ENCODE assay signal across 1 cellular context in the genomic region with DNA sequence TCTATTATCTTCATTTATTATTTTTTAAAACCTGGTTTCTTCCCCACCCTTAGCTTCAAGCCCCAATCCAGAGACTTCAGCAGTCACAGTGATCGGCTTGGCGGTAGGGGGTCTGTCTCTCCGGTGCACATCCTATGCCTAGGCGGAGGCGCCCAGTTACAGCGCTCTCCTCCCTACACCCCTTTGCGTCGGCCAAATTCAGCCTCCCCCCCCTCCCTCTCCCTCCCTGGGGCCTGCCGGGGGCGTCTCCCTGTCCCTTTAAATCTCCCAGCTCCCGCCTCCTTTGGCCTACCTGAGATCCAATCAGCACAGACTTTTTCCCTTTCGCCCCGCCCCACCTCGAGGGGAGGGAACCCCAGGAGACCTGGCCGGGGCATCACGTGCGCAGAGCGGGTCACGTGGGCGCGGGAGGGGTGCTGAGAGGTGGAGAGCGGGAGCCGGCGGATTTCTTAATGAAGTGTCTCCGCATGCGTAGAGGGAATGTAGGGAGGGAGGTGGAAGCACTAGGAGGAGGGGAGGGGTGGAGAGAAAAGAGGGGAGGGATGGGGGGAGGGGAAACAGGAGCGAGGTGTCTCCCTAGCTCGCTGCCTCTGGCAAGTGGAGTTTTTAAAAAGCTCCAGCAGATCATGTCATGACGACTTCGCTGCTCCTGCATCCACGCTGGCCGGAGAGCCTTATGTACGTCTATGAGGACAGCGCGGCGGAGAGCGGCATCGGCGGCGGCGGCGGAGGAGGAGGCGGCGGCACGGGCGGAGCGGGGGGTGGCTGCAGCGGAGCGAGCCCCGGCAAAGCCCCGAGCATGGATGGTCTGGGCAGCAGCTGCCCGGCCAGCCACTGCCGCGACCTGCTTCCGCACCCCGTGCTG.
TF ChIP-seq lines count a peak whose summit lies in the region.

A gene with protein sequence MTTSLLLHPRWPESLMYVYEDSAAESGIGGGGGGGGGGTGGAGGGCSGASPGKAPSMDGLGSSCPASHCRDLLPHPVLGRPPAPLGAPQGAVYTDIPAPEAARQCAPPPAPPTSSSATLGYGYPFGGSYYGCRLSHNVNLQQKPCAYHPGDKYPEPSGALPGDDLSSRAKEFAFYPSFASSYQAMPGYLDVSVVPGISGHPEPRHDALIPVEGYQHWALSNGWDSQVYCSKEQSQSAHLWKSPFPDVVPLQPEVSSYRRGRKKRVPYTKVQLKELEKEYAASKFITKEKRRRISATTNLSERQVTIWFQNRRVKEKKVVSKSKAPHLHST (plus strand): TSS at position 556 of the 865 bp plus-strand sequence. CDS start 76 bp downstream, at position 632.

TF ChIP-seq in GM23338, 12 proteins besides CTCF, POLR2A, EP300 and RAD21:
- TF ChIP-seq EZH2phosphoT487 (IDR thresholded peaks at IDR 0.05; ENCODE audit: unreplicated experiment): peak; percentile 4
- TF ChIP-seq JUNB (IDR thresholded peaks at IDR 0.05; ENCODE audit: unreplicated experiment): no peak
- TF ChIP-seq EZH2 (IDR thresholded peaks at IDR 0.05; ENCODE audit: low read depth, unreplicated experiment): peak; percentile 54
- TF ChIP-seq CREB1 (CRISPR knock-in tag; IDR thresholded peaks at IDR 0.05; ENCODE audit: low read depth): 0 out of 2 replicates have a peak, but pooled peaks have one; percentile 17
- no peak for TF ChIP-seq NANOG (IDR thresholded peaks at IDR 0.05; ENCODE audit: borderline replicate concordance)
- TF ChIP-seq, protein P1, sequence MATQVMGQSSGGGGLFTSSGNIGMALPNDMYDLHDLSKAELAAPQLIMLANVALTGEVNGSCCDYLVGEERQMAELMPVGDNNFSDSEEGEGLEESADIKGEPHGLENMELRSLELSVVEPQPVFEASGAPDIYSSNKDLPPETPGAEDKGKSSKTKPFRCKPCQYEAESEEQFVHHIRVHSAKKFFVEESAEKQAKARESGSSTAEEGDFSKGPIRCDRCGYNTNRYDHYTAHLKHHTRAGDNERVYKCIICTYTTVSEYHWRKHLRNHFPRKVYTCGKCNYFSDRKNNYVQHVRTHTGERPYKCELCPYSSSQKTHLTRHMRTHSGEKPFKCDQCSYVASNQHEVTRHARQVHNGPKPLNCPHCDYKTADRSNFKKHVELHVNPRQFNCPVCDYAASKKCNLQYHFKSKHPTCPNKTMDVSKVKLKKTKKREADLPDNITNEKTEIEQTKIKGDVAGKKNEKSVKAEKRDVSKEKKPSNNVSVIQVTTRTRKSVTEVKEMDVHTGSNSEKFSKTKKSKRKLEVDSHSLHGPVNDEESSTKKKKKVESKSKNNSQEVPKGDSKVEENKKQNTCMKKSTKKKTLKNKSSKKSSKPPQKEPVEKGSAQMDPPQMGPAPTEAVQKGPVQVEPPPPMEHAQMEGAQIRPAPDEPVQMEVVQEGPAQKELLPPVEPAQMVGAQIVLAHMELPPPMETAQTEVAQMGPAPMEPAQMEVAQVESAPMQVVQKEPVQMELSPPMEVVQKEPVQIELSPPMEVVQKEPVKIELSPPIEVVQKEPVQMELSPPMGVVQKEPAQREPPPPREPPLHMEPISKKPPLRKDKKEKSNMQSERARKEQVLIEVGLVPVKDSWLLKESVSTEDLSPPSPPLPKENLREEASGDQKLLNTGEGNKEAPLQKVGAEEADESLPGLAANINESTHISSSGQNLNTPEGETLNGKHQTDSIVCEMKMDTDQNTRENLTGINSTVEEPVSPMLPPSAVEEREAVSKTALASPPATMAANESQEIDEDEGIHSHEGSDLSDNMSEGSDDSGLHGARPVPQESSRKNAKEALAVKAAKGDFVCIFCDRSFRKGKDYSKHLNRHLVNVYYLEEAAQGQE (IDR thresholded peaks at IDR 0.05; ENCODE audit: unreplicated experiment): no peak
TF ChIP-seq in GM23338: peak in this region for 3.
